In genomic region chr3:144067059-144067458, GRCh38 we compare ENCODE assay signal across 1 cellular context.
TF ChIP-seq lines count a peak whose summit lies in the region.

No MANE protein-coding gene starts in this region.

TF ChIP-seq in GM23338, 12 proteins besides CTCF, POLR2A, EP300 and RAD21 (continued from another document):
- no peak for TF ChIP-seq ZNF462 (CRISPR knock-in tag; IDR thresholded peaks at IDR 0.05)
- no peak for TF ChIP-seq STAT1 (IDR thresholded peaks at IDR 0.05; ENCODE audit: unreplicated experiment)
- TF ChIP-seq ZNF331 (CRISPR knock-in tag; IDR thresholded peaks at IDR 0.05; ENCODE audit: low read depth), result no peak
- TF ChIP-seq NANOG (IDR thresholded peaks at IDR 0.05; ENCODE audit: borderline replicate concordance), result no peak
TF ChIP-seq in GM23338: peak in this region for 0.
